1 cellular context compared by ENCODE assay signal in genomic region chr19:56367829-56368711, GRCh38.
TF ChIP-seq lines count a peak whose summit lies in the region.

No MANE protein-coding gene starts in this region.

TF ChIP-seq in HepG2, 621 proteins besides CTCF, POLR2A, EP300 and RAD21 (continued from another document and continues in another):
- TF ChIP-seq TFAP4 (IDR thresholded peaks at IDR 0.05; ENCODE audit: borderline replicate concordance, low read depth): no peak
- TF ChIP-seq TEAD3 (CRISPR knock-in tag; optimal IDR thresholded peaks at IDR 0.05; ENCODE audit: borderline replicate concordance): peak; percentile 79
- TF ChIP-seq PAXIP1 (CRISPR knock-in tag; conservative IDR thresholded peaks at IDR 0.05): no peak
- TF ChIP-seq ZNF777 (CRISPR knock-in tag; IDR thresholded peaks at IDR 0.05): peak; percentile 78
- no peak for TF ChIP-seq ZNF296 (CRISPR knock-in tag; conservative IDR thresholded peaks at IDR 0.05)
- peak; percentile 85 for TF ChIP-seq ZNF564 (CRISPR knock-in tag; IDR thresholded peaks at IDR 0.05)
- no peak for TF ChIP-seq ZMYM2 (CRISPR knock-in tag; IDR thresholded peaks at IDR 0.05)
- TF ChIP-seq RBM22 (optimal IDR thresholded peaks at IDR 0.05; ENCODE audit: low read length): no peak
- no peak for TF ChIP-seq SMAD1 (CRISPR knock-in tag; IDR thresholded peaks at IDR 0.05; ENCODE audit: borderline replicate concordance, low read depth)
- peak; percentile 66; the same call in 1 of the 2 replicates for TF ChIP-seq RFX5 (IDR thresholded peaks at IDR 0.05; ENCODE audit: low read depth, low read length)
- no peak for TF ChIP-seq ZNF101 (CRISPR knock-in tag; IDR thresholded peaks at IDR 0.05; ENCODE audit: borderline replicate concordance, low read depth)
- no peak for TF ChIP-seq ZSCAN22 (CRISPR knock-in tag; IDR thresholded peaks at IDR 0.05)
- 0 out of 2 replicates have a peak, but pooled peaks have one; percentile 29 for TF ChIP-seq ZHX2 (IDR thresholded peaks at IDR 0.05; ENCODE audit: low read depth)
- TF ChIP-seq ZHX2 (CRISPR knock-in tag; IDR thresholded peaks at IDR 0.05; ENCODE audit: borderline replicate concordance): no peak
- TF ChIP-seq U2AF1 (optimal IDR thresholded peaks at IDR 0.05; ENCODE audit: low read depth, low read length): no peak
- TF ChIP-seq SP5 (CRISPR knock-in tag; IDR thresholded peaks at IDR 0.05; ENCODE audit: borderline replicate concordance, low read depth): no peak
- no peak for TF ChIP-seq SKI (IDR thresholded peaks at IDR 0.05; ENCODE audit: partially characterized antibody)
- TF ChIP-seq GATA4 (IDR thresholded peaks at IDR 0.05; ENCODE audit: borderline replicate concordance, low read depth): no peak
- no peak for TF ChIP-seq MTERF4 (CRISPR knock-in tag; IDR thresholded peaks at IDR 0.05)
- no peak for TF ChIP-seq MXD3 (CRISPR knock-in tag; IDR thresholded peaks at IDR 0.05)
- TF ChIP-seq HIVEP1 (CRISPR knock-in tag; IDR thresholded peaks at IDR 0.05): no peak
- no peak for TF ChIP-seq ZFP62 (CRISPR knock-in tag; IDR thresholded peaks at IDR 0.05)
- TF ChIP-seq POGZ (CRISPR knock-in tag; IDR thresholded peaks at IDR 0.05): peak; percentile 72
- no peak for TF ChIP-seq MAF1 (CRISPR knock-in tag; IDR thresholded peaks at IDR 0.05; ENCODE audit: borderline replicate concordance)
- TF ChIP-seq ZNF350 (CRISPR knock-in tag; IDR thresholded peaks at IDR 0.05; ENCODE audit: borderline replicate concordance, low read depth): peak; percentile 74; the same call in 1 of the 2 replicates
- TF ChIP-seq NFRKB (IDR thresholded peaks at IDR 0.05): no peak
- no peak for TF ChIP-seq ZNF263 (CRISPR knock-in tag; IDR thresholded peaks at IDR 0.05)
- TF ChIP-seq MLXIP (CRISPR knock-in tag; IDR thresholded peaks at IDR 0.05; ENCODE audit: borderline replicate concordance): no peak
- TF ChIP-seq ZNF335 (CRISPR knock-in tag; IDR thresholded peaks at IDR 0.05): no peak
- TF ChIP-seq ATF5 (CRISPR knock-in tag; IDR thresholded peaks at IDR 0.05; ENCODE audit: low read depth): no peak
- TF ChIP-seq PAWR (CRISPR knock-in tag; IDR thresholded peaks at IDR 0.05; ENCODE audit: borderline replicate concordance): no peak
- TF ChIP-seq JUN (CRISPR knock-in tag; IDR thresholded peaks at IDR 0.05): no peak
- no peak; the same call in 1 of the 2 replicates for TF ChIP-seq EEA1 (CRISPR knock-in tag; IDR thresholded peaks at IDR 0.05; ENCODE audit: borderline replicate concordance)
- no peak for TF ChIP-seq GTF2F1 (IDR thresholded peaks at IDR 0.05; ENCODE audit: low read length)
- no peak for TF ChIP-seq NR3C1 (CRISPR knock-in tag; IDR thresholded peaks at IDR 0.05)
- TF ChIP-seq SNAPC2 (CRISPR knock-in tag; IDR thresholded peaks at IDR 0.05): 0 out of 2 replicates have a peak, but pooled peaks have one; percentile 15
- no peak for TF ChIP-seq NCOA2 (CRISPR knock-in tag; IDR thresholded peaks at IDR 0.05)
- TF ChIP-seq MNT (IDR thresholded peaks at IDR 0.05): no peak
- TF ChIP-seq ZNF543 (CRISPR knock-in tag; IDR thresholded peaks at IDR 0.05): 0 out of 2 replicates have a peak, but pooled peaks have one; percentile 53
- TF ChIP-seq DBP (CRISPR knock-in tag; IDR thresholded peaks at IDR 0.05; ENCODE audit: not compliant biosample characterization): no peak
- TF ChIP-seq ZMAT3 (CRISPR knock-in tag; conservative IDR thresholded peaks at IDR 0.05): no peak
- no peak for TF ChIP-seq SUZ12 (IDR thresholded peaks at IDR 0.05; ENCODE audit: low read depth, low read length)
- TF ChIP-seq ZNF207 (IDR thresholded peaks at IDR 0.05; ENCODE audit: borderline replicate concordance): no peak
- peak; percentile 67; the same call in 1 of the 2 replicates for TF ChIP-seq CCDC6 (CRISPR knock-in tag; IDR thresholded peaks at IDR 0.05)
- TF ChIP-seq SP140L (CRISPR knock-in tag; IDR thresholded peaks at IDR 0.05; ENCODE audit: borderline replicate concordance): no peak
- TF ChIP-seq ZNF333 (CRISPR knock-in tag; IDR thresholded peaks at IDR 0.05; ENCODE audit: borderline replicate concordance): no peak
- no peak for TF ChIP-seq ELF3 (CRISPR knock-in tag; IDR thresholded peaks at IDR 0.05)
- no peak; the same call in 1 of the 2 replicates for TF ChIP-seq RFXANK (CRISPR knock-in tag; IDR thresholded peaks at IDR 0.05)
